ENCODE assay signal across 3 cellular contexts in the genomic region with DNA sequence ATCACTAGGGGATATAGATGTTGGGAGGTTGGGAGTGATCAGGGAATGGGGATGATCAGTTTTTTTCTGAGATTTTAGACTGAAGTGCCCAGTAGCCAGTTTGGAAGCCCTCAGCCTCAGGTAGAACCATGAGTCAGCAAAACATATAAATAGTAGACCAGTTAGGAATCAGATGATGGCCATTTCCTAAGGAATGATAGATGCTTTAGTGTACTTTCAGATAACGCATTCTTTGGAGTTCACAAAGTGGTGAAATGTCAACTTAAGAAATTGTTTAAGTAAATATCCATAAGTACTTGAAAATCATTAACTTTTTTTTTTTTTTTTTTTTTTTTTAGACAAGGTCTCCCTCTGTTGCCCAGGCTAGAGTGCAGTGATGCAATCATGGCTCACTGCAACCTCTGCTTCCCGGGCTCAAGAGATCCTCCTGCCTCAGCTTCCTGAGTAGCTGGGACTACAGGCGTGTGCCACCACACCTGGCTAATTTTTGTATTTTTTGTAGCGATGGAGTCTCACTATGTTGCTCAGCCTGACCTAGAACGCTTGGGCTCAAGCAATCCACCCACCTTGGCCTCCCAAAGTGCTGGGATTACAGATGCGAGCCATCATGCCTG.
A peak's percentile ranks its signal among the peaks of the same experiment; 100 is the strongest.
TF ChIP-seq lines count a peak whose summit lies in the region.
"Not testable (repeated sequence)": the region's sequence is repeated elsewhere in the genome, so short reads cannot be mapped to it uniquely, and the experiment has no call there.

No MANE protein-coding gene starts in this region.

TF ChIP-seq in A549, 52 proteins besides CTCF, POLR2A, EP300 and RAD21:
- TF ChIP-seq NFE2L2 (conservative IDR thresholded peaks at IDR 0.05; ENCODE audit: low read length) = peak; percentile 79
- TF ChIP-seq GATA3 (IDR thresholded peaks at IDR 0.05; ENCODE audit: borderline replicate concordance) = peak; percentile 30; the same call in 1 of the 2 replicates
- peak; percentile 97 for TF ChIP-seq MAFK (IDR thresholded peaks at IDR 0.05; ENCODE audit: partially characterized antibody)
- TF ChIP-seq CEBPB (IDR thresholded peaks at IDR 0.05) = peak; percentile 34; a peak in 2 of 4 replicates

TF ChIP-seq in H1, 55 proteins besides CTCF, POLR2A, EP300 and RAD21:
- TF ChIP-seq MAFK (IDR thresholded peaks at IDR 0.05; ENCODE audit: low read depth, low read length) = peak; percentile 65; the same call in 1 of the 2 replicates

TF ChIP-seq in HepG2, 621 proteins besides CTCF, POLR2A, EP300 and RAD21:
- TF ChIP-seq THAP11 (CRISPR knock-in tag; IDR thresholded peaks at IDR 0.05) = 0 out of 2 replicates have a peak, but pooled peaks have one; percentile 10
- peak; percentile 47; the same call in 1 of the 2 replicates for TF ChIP-seq GATAD2A (CRISPR knock-in tag; IDR thresholded peaks at IDR 0.05)
- TF ChIP-seq ZNF460 (CRISPR knock-in tag; IDR thresholded peaks at IDR 0.05; ENCODE audit: borderline replicate concordance) = peak; percentile 73; the same call in 1 of the 2 replicates
- TF ChIP-seq CEBPB (IDR thresholded peaks at IDR 0.05; ENCODE audit: borderline replicate concordance, low read depth, low read length) = peak; percentile 32; the same call in 1 of the 2 replicates
- TF ChIP-seq NFIC (IDR thresholded peaks at IDR 0.05; ENCODE audit: low read length) = 0 out of 2 replicates have a peak, but pooled peaks have one; percentile 19
- TF ChIP-seq, protein P1, sequence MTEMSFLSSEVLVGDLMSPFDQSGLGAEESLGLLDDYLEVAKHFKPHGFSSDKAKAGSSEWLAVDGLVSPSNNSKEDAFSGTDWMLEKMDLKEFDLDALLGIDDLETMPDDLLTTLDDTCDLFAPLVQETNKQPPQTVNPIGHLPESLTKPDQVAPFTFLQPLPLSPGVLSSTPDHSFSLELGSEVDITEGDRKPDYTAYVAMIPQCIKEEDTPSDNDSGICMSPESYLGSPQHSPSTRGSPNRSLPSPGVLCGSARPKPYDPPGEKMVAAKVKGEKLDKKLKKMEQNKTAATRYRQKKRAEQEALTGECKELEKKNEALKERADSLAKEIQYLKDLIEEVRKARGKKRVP (CRISPR knock-in tag; IDR thresholded peaks at IDR 0.05) = 0 out of 4 replicates have a peak, but pooled peaks of 1 of the 2 experiments have one; percentile 25
- TF ChIP-seq ARID2 (CRISPR knock-in tag; IDR thresholded peaks at IDR 0.05; ENCODE audit: borderline replicate concordance) = 0 out of 2 replicates have a peak, but pooled peaks have one; percentile 48
- TF ChIP-seq TARDBP (CRISPR knock-in tag; IDR thresholded peaks at IDR 0.05) = peak; percentile 35; the same call in 1 of the 2 replicates
- TF ChIP-seq, protein P2, sequence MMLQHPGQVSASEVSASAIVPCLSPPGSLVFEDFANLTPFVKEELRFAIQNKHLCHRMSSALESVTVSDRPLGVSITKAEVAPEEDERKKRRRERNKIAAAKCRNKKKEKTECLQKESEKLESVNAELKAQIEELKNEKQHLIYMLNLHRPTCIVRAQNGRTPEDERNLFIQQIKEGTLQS (CRISPR knock-in tag; IDR thresholded peaks at IDR 0.05) = peak; percentile 51; the same call in 1 of the 2 replicates
- TF ChIP-seq HMG20B (CRISPR knock-in tag; conservative IDR thresholded peaks at IDR 0.05) = 0 out of 2 replicates have a peak, but pooled peaks have one; percentile 34
- not testable (repeated sequence) for TF ChIP-seq SOX13 (IDR thresholded peaks at IDR 0.05)
- TF ChIP-seq SOX13 (CRISPR knock-in tag; conservative IDR thresholded peaks at IDR 0.05 in 1 of 2, IDR thresholded peaks at IDR 0.05 in 1 of 2) = peak in 1 of 2 experiments; percentile 40; a peak in 1 of 4 replicates
- peak; percentile 52; the same call in 1 of the 2 replicates for TF ChIP-seq KDM1A (CRISPR knock-in tag; IDR thresholded peaks at IDR 0.05)
- TF ChIP-seq, protein P3, sequence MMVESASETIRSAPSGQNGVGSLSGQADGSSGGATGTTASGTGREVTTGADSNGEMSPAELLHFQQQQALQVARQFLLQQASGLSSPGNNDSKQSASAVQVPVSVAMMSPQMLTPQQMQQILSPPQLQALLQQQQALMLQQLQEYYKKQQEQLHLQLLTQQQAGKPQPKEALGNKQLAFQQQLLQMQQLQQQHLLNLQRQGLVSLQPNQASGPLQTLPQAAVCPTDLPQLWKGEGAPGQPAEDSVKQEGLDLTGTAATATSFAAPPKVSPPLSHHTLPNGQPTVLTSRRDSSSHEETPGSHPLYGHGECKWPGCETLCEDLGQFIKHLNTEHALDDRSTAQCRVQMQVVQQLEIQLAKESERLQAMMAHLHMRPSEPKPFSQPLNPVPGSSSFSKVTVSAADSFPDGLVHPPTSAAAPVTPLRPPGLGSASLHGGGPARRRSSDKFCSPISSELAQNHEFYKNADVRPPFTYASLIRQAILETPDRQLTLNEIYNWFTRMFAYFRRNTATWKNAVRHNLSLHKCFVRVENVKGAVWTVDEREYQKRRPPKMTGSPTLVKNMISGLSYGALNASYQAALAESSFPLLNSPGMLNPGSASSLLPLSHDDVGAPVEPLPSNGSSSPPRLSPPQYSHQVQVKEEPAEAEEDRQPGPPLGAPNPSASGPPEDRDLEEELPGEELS (CRISPR knock-in tag; IDR thresholded peaks at IDR 0.05) = 0 out of 2 replicates have a peak, but pooled peaks have one; percentile 22
- peak; percentile 98 for TF ChIP-seq MAFK (conservative IDR thresholded peaks at IDR 0.05 in 1 of 2, IDR thresholded peaks at IDR 0.05 in 1 of 2; ENCODE audit: low read length in 2 of 2)
- peak; percentile 26; the same call in 1 of the 2 replicates for TF ChIP-seq HNF4A (CRISPR knock-in tag; IDR thresholded peaks at IDR 0.05)
- TF ChIP-seq FOXA3 (CRISPR knock-in tag; IDR thresholded peaks at IDR 0.05) = peak; percentile 60
- 0 out of 2 replicates have a peak, but pooled peaks have one; percentile 19 for TF ChIP-seq RCOR2 (CRISPR knock-in tag; IDR thresholded peaks at IDR 0.05)
- peak; percentile 53; the same call in 1 of the 2 replicates for TF ChIP-seq TCF7 (IDR thresholded peaks at IDR 0.05; ENCODE audit: low read depth)
- TF ChIP-seq FOXJ3 (CRISPR knock-in tag; IDR thresholded peaks at IDR 0.05; ENCODE audit: borderline replicate concordance) = peak; percentile 48; the same call in 1 of the 2 replicates
- TF ChIP-seq HMG20A (CRISPR knock-in tag; IDR thresholded peaks at IDR 0.05; ENCODE audit: borderline replicate concordance) = 0 out of 2 replicates have a peak, but pooled peaks have one; percentile 18
- peak; percentile 95 for TF ChIP-seq NFE2L2 (IDR thresholded peaks at IDR 0.05; ENCODE audit: low read length)
- TF ChIP-seq PPARG (CRISPR knock-in tag; conservative IDR thresholded peaks at IDR 0.05) = 0 out of 2 replicates have a peak, but pooled peaks have one; percentile 16
- TF ChIP-seq, protein P4, sequence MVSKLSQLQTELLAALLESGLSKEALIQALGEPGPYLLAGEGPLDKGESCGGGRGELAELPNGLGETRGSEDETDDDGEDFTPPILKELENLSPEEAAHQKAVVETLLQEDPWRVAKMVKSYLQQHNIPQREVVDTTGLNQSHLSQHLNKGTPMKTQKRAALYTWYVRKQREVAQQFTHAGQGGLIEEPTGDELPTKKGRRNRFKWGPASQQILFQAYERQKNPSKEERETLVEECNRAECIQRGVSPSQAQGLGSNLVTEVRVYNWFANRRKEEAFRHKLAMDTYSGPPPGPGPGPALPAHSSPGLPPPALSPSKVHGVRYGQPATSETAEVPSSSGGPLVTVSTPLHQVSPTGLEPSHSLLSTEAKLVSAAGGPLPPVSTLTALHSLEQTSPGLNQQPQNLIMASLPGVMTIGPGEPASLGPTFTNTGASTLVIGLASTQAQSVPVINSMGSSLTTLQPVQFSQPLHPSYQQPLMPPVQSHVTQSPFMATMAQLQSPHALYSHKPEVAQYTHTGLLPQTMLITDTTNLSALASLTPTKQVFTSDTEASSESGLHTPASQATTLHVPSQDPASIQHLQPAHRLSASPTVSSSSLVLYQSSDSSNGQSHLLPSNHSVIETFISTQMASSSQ (IDR thresholded peaks at IDR 0.05; ENCODE audit: low read depth) = peak; percentile 86
- TF ChIP-seq, protein P4 (CRISPR knock-in tag; IDR thresholded peaks at IDR 0.05; ENCODE audit: borderline replicate concordance) = peak; percentile 80; the same call in 1 of the 2 replicates
- TF ChIP-seq FOSL2 (CRISPR knock-in tag; IDR thresholded peaks at IDR 0.05) = 0 out of 2 replicates have a peak, but pooled peaks have one; percentile 8
- TF ChIP-seq ISL2 (CRISPR knock-in tag; IDR thresholded peaks at IDR 0.05) = peak; percentile 79
- peak; percentile 97 for TF ChIP-seq MAFF (IDR thresholded peaks at IDR 0.05; ENCODE audit: low read depth, low read length)
- peak; percentile 74 for TF ChIP-seq CEBPG (CRISPR knock-in tag; IDR thresholded peaks at IDR 0.05)
- 0 out of 2 replicates have a peak, but pooled peaks have one; percentile 18 for TF ChIP-seq RXRB (CRISPR knock-in tag; IDR thresholded peaks at IDR 0.05; ENCODE audit: borderline replicate concordance)
- TF ChIP-seq, protein P5, sequence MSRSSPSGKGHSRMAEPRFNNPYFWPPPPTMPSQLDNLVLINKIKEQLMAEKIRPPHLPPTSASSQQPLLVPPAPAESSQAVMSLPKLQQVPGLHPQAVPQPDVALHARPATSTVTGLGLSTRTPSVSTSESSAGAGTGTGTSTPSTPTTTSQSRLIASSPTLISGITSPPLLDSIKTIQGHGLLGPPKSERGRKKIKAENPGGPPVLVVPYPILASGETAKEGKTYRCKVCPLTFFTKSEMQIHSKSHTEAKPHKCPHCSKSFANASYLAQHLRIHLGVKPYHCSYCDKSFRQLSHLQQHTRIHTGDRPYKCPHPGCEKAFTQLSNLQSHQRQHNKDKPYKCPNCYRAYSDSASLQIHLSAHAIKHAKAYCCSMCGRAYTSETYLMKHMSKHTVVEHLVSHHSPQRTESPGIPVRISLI (CRISPR knock-in tag; IDR thresholded peaks at IDR 0.05; ENCODE audit: borderline replicate concordance) = peak; percentile 81; the same call in 1 of the 2 replicates
- TF ChIP-seq, protein P6, sequence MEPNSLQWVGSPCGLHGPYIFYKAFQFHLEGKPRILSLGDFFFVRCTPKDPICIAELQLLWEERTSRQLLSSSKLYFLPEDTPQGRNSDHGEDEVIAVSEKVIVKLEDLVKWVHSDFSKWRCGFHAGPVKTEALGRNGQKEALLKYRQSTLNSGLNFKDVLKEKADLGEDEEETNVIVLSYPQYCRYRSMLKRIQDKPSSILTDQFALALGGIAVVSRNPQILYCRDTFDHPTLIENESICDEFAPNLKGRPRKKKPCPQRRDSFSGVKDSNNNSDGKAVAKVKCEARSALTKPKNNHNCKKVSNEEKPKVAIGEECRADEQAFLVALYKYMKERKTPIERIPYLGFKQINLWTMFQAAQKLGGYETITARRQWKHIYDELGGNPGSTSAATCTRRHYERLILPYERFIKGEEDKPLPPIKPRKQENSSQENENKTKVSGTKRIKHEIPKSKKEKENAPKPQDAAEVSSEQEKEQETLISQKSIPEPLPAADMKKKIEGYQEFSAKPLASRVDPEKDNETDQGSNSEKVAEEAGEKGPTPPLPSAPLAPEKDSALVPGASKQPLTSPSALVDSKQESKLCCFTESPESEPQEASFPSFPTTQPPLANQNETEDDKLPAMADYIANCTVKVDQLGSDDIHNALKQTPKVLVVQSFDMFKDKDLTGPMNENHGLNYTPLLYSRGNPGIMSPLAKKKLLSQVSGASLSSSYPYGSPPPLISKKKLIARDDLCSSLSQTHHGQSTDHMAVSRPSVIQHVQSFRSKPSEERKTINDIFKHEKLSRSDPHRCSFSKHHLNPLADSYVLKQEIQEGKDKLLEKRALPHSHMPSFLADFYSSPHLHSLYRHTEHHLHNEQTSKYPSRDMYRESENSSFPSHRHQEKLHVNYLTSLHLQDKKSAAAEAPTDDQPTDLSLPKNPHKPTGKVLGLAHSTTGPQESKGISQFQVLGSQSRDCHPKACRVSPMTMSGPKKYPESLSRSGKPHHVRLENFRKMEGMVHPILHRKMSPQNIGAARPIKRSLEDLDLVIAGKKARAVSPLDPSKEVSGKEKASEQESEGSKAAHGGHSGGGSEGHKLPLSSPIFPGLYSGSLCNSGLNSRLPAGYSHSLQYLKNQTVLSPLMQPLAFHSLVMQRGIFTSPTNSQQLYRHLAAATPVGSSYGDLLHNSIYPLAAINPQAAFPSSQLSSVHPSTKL (CRISPR knock-in tag; IDR thresholded peaks at IDR 0.05) = peak; percentile 52; the same call in 1 of the 2 replicates
- TF ChIP-seq FOXA1 (IDR thresholded peaks at IDR 0.05) = 0 out of 2 replicates have a peak, but pooled peaks have one; percentile 41
- peak; percentile 80 for TF ChIP-seq FOXA1 (CRISPR knock-in tag; IDR thresholded peaks at IDR 0.05)
- peak; percentile 81 for TF ChIP-seq NFE2 (CRISPR knock-in tag; IDR thresholded peaks at IDR 0.05)
- peak; percentile 59; the same call in 1 of the 2 replicates for TF ChIP-seq NCOA2 (CRISPR knock-in tag; IDR thresholded peaks at IDR 0.05)
- TF ChIP-seq HDAC2 (CRISPR knock-in tag; IDR thresholded peaks at IDR 0.05) = peak; percentile 37; the same call in 1 of the 2 replicates
